ENCODE assay signal across 2 cellular contexts in genomic region chr7:93646538-93646937, GRCh38.
TF ChIP-seq lines count a peak whose summit lies in the region.

No MANE protein-coding gene starts in this region.

TF ChIP-seq in GM23338, 12 proteins besides CTCF, POLR2A, EP300 and RAD21:
- TF ChIP-seq ETS1 (IDR thresholded peaks at IDR 0.05): no peak
- no peak for TF ChIP-seq ZNF331 (CRISPR knock-in tag; IDR thresholded peaks at IDR 0.05; ENCODE audit: low read depth)
- TF ChIP-seq POLR2AphosphoS5 (IDR thresholded peaks at IDR 0.05; ENCODE audit: low read depth): 0 out of 2 replicates have a peak, but pooled peaks have one; percentile 34

TF ChIP-seq in H1, 55 proteins besides CTCF, POLR2A, EP300 and RAD21 (continued from another document):
- TF ChIP-seq TAF7 (optimal IDR thresholded peaks at IDR 0.05; ENCODE audit: borderline replicate concordance, low read depth, low read length) (no peak), CHD1 (IDR thresholded peaks at IDR 0.05; ENCODE audit: low read depth, low read length) (no peak)
